17 cellular contexts compared by ENCODE assay signal in genomic region chrX:129779086-129779672, GRCh38. TPM values are rescaled to one million over a fixed set of nuclear protein-coding genes. Genes with fewer than 3 reads are reported as not detected.
DNase-seq lines count a peak whose midpoint lies in the region; ATAC-seq and TF ChIP-seq lines count a peak whose summit lies in the region.
"Had no signal": no experiment of that assay in that cellular context is flagged by ENCODE, and none has a peak within 500 bp of the region (broad histone marks: within the 10 kb centered on the region; RNA-seq: fewer than 3 reads in every experiment).

No MANE protein-coding gene starts in this region.

- no peaks in the 10 kb centered on the region for H3K27me3 Mint-ChIP-seq in CD4-positive, CD25-positive, alpha-beta regulatory T cell
- H3K27me3 Mint-ChIP-seq in activated T-helper 17 cell treated with anti-CD3 and anti-CD28 coated beads, Interleukin-2, amount 50 U/mL, for 72 hours = no peaks in the 10 kb centered on the region
- H3K27me3 Mint-ChIP-seq in naive thymus-derived CD8-positive, alpha-beta T cell = no peaks in the 10 kb centered on the region
- peaks cover 7% of the 10 kb centered on the region for H3K27me3 Mint-ChIP-seq in endothelial cell (ENCODE audit: unreplicated experiment)

- DNase-seq in CD4-positive, CD25-positive, alpha-beta regulatory T cell = no peak
- DNase-seq in GM12865 (ENCODE audit: low read depth) = no peak
- no peak for DNase-seq in naive thymus-derived CD8-positive, alpha-beta T cell
- DNase-seq in endothelial cell (ENCODE audit: low spot score) = no peak
- DNase-seq in SW 1271 (lab: John Stamatoyannopoulos, UW) = no peak
- DNase-seq in H4 (ENCODE audit: low spot score) = no peak
- DNase-seq in NCI-H1048 (lab: John Stamatoyannopoulos, UW) = no peak
- DNase-seq: brain microvascular endothelial cell, NCI-H1417 treated with DMSO at 0.1 percent for 48 hours, NCI-H446, RPMI8226 had no signal

- ATAC-seq in CD4-positive, CD25-positive, alpha-beta regulatory T cell (ENCODE audit: low read depth in 2 of 2) = no peak
- ATAC-seq in activated T-helper 17 cell treated with anti-CD3 and anti-CD28 coated beads, Interleukin-2, amount 50 U/mL, for 72 hours (replicated peaks) = no peak
- ATAC-seq in naive thymus-derived CD8-positive, alpha-beta T cell = no peak

- peaks cover 0 to 2% (median 0%) of the 10 kb centered on the region in 7 donors for H3K9me3 Mint-ChIP-seq in CD4-positive, CD25-positive, alpha-beta regulatory T cell
- H3K9me3 Mint-ChIP-seq in activated T-helper 17 cell treated with anti-CD3 and anti-CD28 coated beads, Interleukin-2, amount 50 U/mL, for 72 hours = no peaks in the 10 kb centered on the region
- no peaks in the 10 kb centered on the region for H3K9me3 Mint-ChIP-seq in naive thymus-derived CD8-positive, alpha-beta T cell
- no peaks in the 10 kb centered on the region for H3K9me3 Mint-ChIP-seq in endothelial cell (ENCODE audit: unreplicated experiment)

- peaks cover 0 to 90% (median 34%) of the 10 kb centered on the region in 4 donors for H3K4me1 Mint-ChIP-seq in CD4-positive, CD25-positive, alpha-beta regulatory T cell
- H3K4me1 Mint-ChIP-seq in activated T-helper 17 cell treated with anti-CD3 and anti-CD28 coated beads, Interleukin-2, amount 50 U/mL, for 72 hours = peaks cover 24% of the 10 kb centered on the region
- peaks cover 24 to 76% (median 64%) of the 10 kb centered on the region in 4 donors for H3K4me1 Mint-ChIP-seq in naive thymus-derived CD8-positive, alpha-beta T cell
- no peaks in the 10 kb centered on the region for H3K4me1 Mint-ChIP-seq in endothelial cell (ENCODE audit: unreplicated experiment)

- H3K27ac Mint-ChIP-seq in CD4-positive, CD25-positive, alpha-beta regulatory T cell = peak overlapping the region; percentile 92 to 99 (median 92)
- H3K27ac Mint-ChIP-seq in activated T-helper 17 cell treated with anti-CD3 and anti-CD28 coated beads, Interleukin-2, amount 50 U/mL, for 72 hours = peak overlapping the region; percentile 94
- H3K27ac Mint-ChIP-seq in naive thymus-derived CD8-positive, alpha-beta T cell = peak overlapping the region; percentile 87 to 98 (median 96)
- no peak overlapping the region for H3K27ac Mint-ChIP-seq in endothelial cell (ENCODE audit: unreplicated experiment)

- POLR2A ChIA-PET in naive thymus-derived CD8-positive, alpha-beta T cell (lab: Charles Lee) = interaction anchor here (1.3 to 15.1 kb wide), 7 partner anchors 8 to 127 kb away, joined by 3 to 382 read pairs (median 14); partner anchors contain the start of gene UTP14A

- peak overlapping the region; percentile 95 for H3K4me3 ChIP-seq in CD4-positive, CD25-positive, alpha-beta regulatory T cell (ENCODE audit: low read depth, low read length)
- H3K4me3 ChIP-seq in GM12865 (ENCODE audit: low read depth, low read length) = peak overlapping the region; percentile 92

- H3K27ac ChIP-seq in CD4-positive, CD25-positive, alpha-beta regulatory T cell (ENCODE audit: insufficient read depth, low read length, poor library complexity, severe bottlenecking) = peak overlapping the region; percentile 89
- H3K27ac ChIP-seq: brain microvascular endothelial cell, suprapubic skin had no signal

- TF ChIP-seq CTCF in GM12865 (IDR thresholded peaks at IDR 0.05; ENCODE audit: insufficient read depth, low read depth, low read length, missing control alignments) (no peak), endothelial cell (IDR thresholded peaks at IDR 0.05; ENCODE audit: unreplicated experiment) (no peak)

- peaks cover 12% of the 10 kb centered on the region for H3K36me3 ChIP-seq in CD4-positive, CD25-positive, alpha-beta regulatory T cell (ENCODE audit: control insufficient read depth, insufficient read depth, low read length)
- H3K36me3 ChIP-seq: brain microvascular endothelial cell, sigmoid colon, suprapubic skin had no signal

- peak overlapping the region; percentile 89 to 96 (median 93) for H3K4me3 Mint-ChIP-seq in CD4-positive, CD25-positive, alpha-beta regulatory T cell
- peak overlapping the region; percentile 99 for H3K4me3 Mint-ChIP-seq in activated T-helper 17 cell treated with anti-CD3 and anti-CD28 coated beads, Interleukin-2, amount 50 U/mL, for 72 hours
- peak overlapping the region; percentile 80 to 98 (median 96) for H3K4me3 Mint-ChIP-seq in naive thymus-derived CD8-positive, alpha-beta T cell
- H3K4me3 Mint-ChIP-seq in endothelial cell (ENCODE audit: unreplicated experiment) = no peak overlapping the region

- peaks cover 87% of the 10 kb centered on the region for H3K4me1 ChIP-seq in CD4-positive, CD25-positive, alpha-beta regulatory T cell (ENCODE audit: control insufficient read depth, insufficient read depth, low read length, poor library complexity, severe bottlenecking)
- H3K4me1 ChIP-seq: sigmoid colon, suprapubic skin had no signal

- no peaks in the 10 kb centered on the region for H3K27me3 ChIP-seq in CD4-positive, CD25-positive, alpha-beta regulatory T cell (ENCODE audit: control insufficient read depth, insufficient read depth, low read length)
- H3K27me3 ChIP-seq: brain microvascular endothelial cell, sigmoid colon, suprapubic skin had no signal

- H3K36me3 Mint-ChIP-seq in CD4-positive, CD25-positive, alpha-beta regulatory T cell = peaks cover 20% of the 10 kb centered on the region
- peaks cover 57% of the 10 kb centered on the region for H3K36me3 Mint-ChIP-seq in activated T-helper 17 cell treated with anti-CD3 and anti-CD28 coated beads, Interleukin-2, amount 50 U/mL, for 72 hours (ENCODE audit: low read depth)
- peaks cover 7 to 28% (median 15%) of the 10 kb centered on the region in 3 donors for H3K36me3 Mint-ChIP-seq in naive thymus-derived CD8-positive, alpha-beta T cell
- peaks cover 6% of the 10 kb centered on the region for H3K36me3 Mint-ChIP-seq in endothelial cell (ENCODE audit: low read depth, unreplicated experiment)

- H3K9me3 ChIP-seq in CD4-positive, CD25-positive, alpha-beta regulatory T cell (ENCODE audit: control insufficient read depth in 2 of 2, low read length in 2 of 2) = no peaks in the 10 kb centered on the region
- H3K9me3 ChIP-seq: sigmoid colon, suprapubic skin had no signal

RNA-seq across cellular contexts. Expression of gene SASH3, which starts 0.6 kb away (rescaled TPM):
- 117 TPM for total RNA-seq in CD4-positive, CD25-positive, alpha-beta regulatory T cell
- polyA plus RNA-seq in CD4-positive, CD25-positive, alpha-beta regulatory T cell = 100 to 1,000 TPM; 161 to 205 (median 193) TPM
- total RNA-seq in activated T-helper 17 cell treated with anti-CD3 and anti-CD28 coated beads, Interleukin-2, amount 50 U/mL, for 72 hours = 100 to 1,000 TPM; 103 to 191 TPM
- total RNA-seq in naive thymus-derived CD8-positive, alpha-beta T cell = 100 to 1,000 TPM; 154 to 158 TPM
- 100 to 1,000 TPM; 100 to 187 (median 115) TPM for polyA plus RNA-seq in naive thymus-derived CD8-positive, alpha-beta T cell
- total RNA-seq in endothelial cell (ENCODE audit: unreplicated experiment) = not detected
- not detected in 2 replicates for total RNA-seq in H4 (2014; rRNA removed; shearing (Covaris generic))
- total RNA-seq: endothelial cell of umbilical vein, glomerular endothelial cell, kidney epithelial cell had no signal
- polyA plus RNA-seq: endothelial cell of umbilical vein had no signal

RNA-seq across cellular contexts. Expression of gene XPNPEP2, which starts 40.4 kb away (rescaled TPM):
- 0.99 TPM for total RNA-seq in CD4-positive, CD25-positive, alpha-beta regulatory T cell
- polyA plus RNA-seq in CD4-positive, CD25-positive, alpha-beta regulatory T cell = under 1 TPM; 0.17 to 0.75 (median 0.41) TPM
- total RNA-seq in activated T-helper 17 cell treated with anti-CD3 and anti-CD28 coated beads, Interleukin-2, amount 50 U/mL, for 72 hours = under 1 TPM; 0.45 to 0.52 TPM
- total RNA-seq in naive thymus-derived CD8-positive, alpha-beta T cell = not detected
- under 1 TPM in 2 of 3 donors, not detected in 1; 0.13 to 0.47 TPM for polyA plus RNA-seq in naive thymus-derived CD8-positive, alpha-beta T cell
- total RNA-seq in endothelial cell (ENCODE audit: unreplicated experiment) = 1.7 TPM
- 0.12 TPM in 1 of 2 replicates, not detected in the other for total RNA-seq in H4 (2014; rRNA removed; shearing (Covaris generic))
- total RNA-seq: endothelial cell of umbilical vein, glomerular endothelial cell, kidney epithelial cell had no signal

Comparison
In these comparisons a context has a peak if more than half of its experiments do, and no peak if none do; other contexts are left out.
1. RNA of gene SASH3, which starts 0.6 kb away (total RNA-seq): 103 to 191 TPM in activated T-helper 17 cell treated with anti-CD3 and anti-CD28 coated beads, Interleukin-2, amount 50 U/mL, for 72 hours, 154 to 158 TPM in naive thymus-derived CD8-positive, alpha-beta T cell and 117 TPM in CD4-positive, CD25-positive, alpha-beta regulatory T cell (single experiment); not detected in endothelial cell (single experiment) and not detected in H4; every median in the first group is over 100 times any median in the second.